ENCODE assay signal across 17 cellular contexts in genomic region chr5:107743357-107744000, GRCh38.
DNase-seq lines count a peak whose midpoint lies in the region; ATAC-seq and TF ChIP-seq lines count a peak whose summit lies in the region.
"Had no signal": no experiment of that assay in that cellular context is flagged by ENCODE, and none has a peak within 500 bp of the region (broad histone marks: within the 10 kb centered on the region; RNA-seq: fewer than 3 reads in every experiment).

No MANE protein-coding gene starts in this region.

- H3K27ac Mint-ChIP-seq in T-helper 2 cell treated with Interferon-gamma antibody and Interleukin-4, amounts not matched to agents 5 μg/mL and 100 μg/mL, for 36 hours: no peak overlapping the region
- H3K27ac Mint-ChIP-seq: activated naive CD8-positive, alpha-beta T cell treated with anti-CD3 and anti-CD28 coated beads for 36 hours had no signal

- H3K9me3 ChIP-seq in SK-N-SH (no peaks in the 10 kb centered on the region), adipocyte (ENCODE audit: control insufficient read depth, low read length) (peaks cover 6% of the 10 kb centered on the region)
- H3K9me3 ChIP-seq: ovary, upper lobe of left lung had no signal

- no peaks in the 10 kb centered on the region for H3K9me3 Mint-ChIP-seq in T-helper 2 cell treated with Interferon-gamma antibody and Interleukin-4, amounts not matched to agents 5 μg/mL and 100 μg/mL, for 36 hours
- H3K9me3 Mint-ChIP-seq: activated naive CD8-positive, alpha-beta T cell treated with anti-CD3 and anti-CD28 coated beads for 36 hours had no signal

- no peaks in the 10 kb centered on the region for H3K4me1 ChIP-seq in SK-N-SH (ENCODE audit: control insufficient read depth in 1 of 2, insufficient read depth in 2 of 2, low read depth in 1 of 2, low read length in 1 of 2)
- H3K4me1 ChIP-seq in adipocyte (ENCODE audit: control insufficient read depth, insufficient read depth, low read length): peaks cover 6% of the 10 kb centered on the region
- H3K4me1 ChIP-seq: upper lobe of left lung had no signal

- CTCF ChIA-PET in SK-N-SH (lab: Yijun Ruan, JAX): interaction anchor here (1.4 kb wide), 1 partner anchor 14 kb away, joined by 3 read pairs; no protein-coding TSS in a partner anchor

- WGBS in SK-N-SH (ENCODE audit: low lambda C conversion rate): 72% methylated on average over 3 of the region's 3 CpGs

- H3K9ac ChIP-seq in SK-N-SH (no peak overlapping the region), adipocyte (ENCODE audit: low read length) (no peak overlapping the region)

- H3K4me3 ChIP-seq in SK-N-SH (ENCODE audit: low read depth in 2 of 2, low read length in 1 of 2): no peak overlapping the region
- no peak overlapping the region for H3K4me3 ChIP-seq in adipocyte (ENCODE audit: low read length)
- H3K4me3 ChIP-seq: dorsolateral prefrontal cortex, ovary, upper lobe of left lung had no signal

- peaks cover 13% of the 10 kb centered on the region for H3K27me3 Mint-ChIP-seq in T-helper 2 cell treated with Interferon-gamma antibody and Interleukin-4, amounts not matched to agents 5 μg/mL and 100 μg/mL, for 36 hours (ENCODE audit: low read depth)

- no peak overlapping the region for H3K27ac ChIP-seq in SK-N-SH (ENCODE audit: low read depth in 2 of 2, low read length in 1 of 2)
- H3K27ac ChIP-seq: 22Rv1, dorsolateral prefrontal cortex, ovary, upper lobe of left lung had no signal

- no peak overlapping the region for H3K4me3 Mint-ChIP-seq in T-helper 2 cell treated with Interferon-gamma antibody and Interleukin-4, amounts not matched to agents 5 μg/mL and 100 μg/mL, for 36 hours
- H3K4me3 Mint-ChIP-seq: activated naive CD8-positive, alpha-beta T cell treated with anti-CD3 and anti-CD28 coated beads for 36 hours had no signal

- no peaks in the 10 kb centered on the region for H3K36me3 Mint-ChIP-seq in T-helper 2 cell treated with Interferon-gamma antibody and Interleukin-4, amounts not matched to agents 5 μg/mL and 100 μg/mL, for 36 hours (ENCODE audit: low read depth)
- H3K36me3 Mint-ChIP-seq: activated naive CD8-positive, alpha-beta T cell treated with anti-CD3 and anti-CD28 coated beads for 36 hours had no signal

- H4K20me1 ChIP-seq in SK-N-SH (ENCODE audit: insufficient read depth): no peaks in the 10 kb centered on the region

- TF ChIP-seq CTCF in SK-N-SH (IDR thresholded peaks at IDR 0.05): no peak

- POLR2A ChIA-PET in SK-N-SH (lab: Yijun Ruan, JAX): no interaction called here

- no peaks in the 10 kb centered on the region for H3F3A ChIP-seq in SK-N-SH (replicated peaks; ENCODE audit: insufficient read depth)

- H2AFZ ChIP-seq in SK-N-SH (ENCODE audit: low read depth): no peak overlapping the region

- peak; percentile 51 for ATAC-seq in SK-N-SH treated with all-trans-retinoic acid at 6 μM for 48 hours
- ATAC-seq in GM21515 (IDR thresholded peaks at IDR 0.05; ENCODE audit: unreplicated experiment): no peak
- no peak for ATAC-seq in GM19463 (IDR thresholded peaks at IDR 0.05; ENCODE audit: unreplicated experiment)

- H3K9me2 ChIP-seq in SK-N-SH: no peaks in the 10 kb centered on the region

- H3K4me1 Mint-ChIP-seq in T-helper 2 cell treated with Interferon-gamma antibody and Interleukin-4, amounts not matched to agents 5 μg/mL and 100 μg/mL, for 36 hours (ENCODE audit: low read depth): no peaks in the 10 kb centered on the region
- H3K4me1 Mint-ChIP-seq: activated naive CD8-positive, alpha-beta T cell treated with anti-CD3 and anti-CD28 coated beads for 36 hours had no signal

- no peak for TF ChIP-seq EP300 in SK-N-SH (IDR thresholded peaks at IDR 0.05; ENCODE audit: borderline replicate concordance in 1 of 2, low read depth in 1 of 2, low read length in 1 of 2)

- H3K27me3 ChIP-seq in SK-N-SH (ENCODE audit: insufficient read depth) (no peaks in the 10 kb centered on the region), adipocyte (replicated peaks; ENCODE audit: control insufficient read depth, insufficient read depth, low read length) (no peaks in the 10 kb centered on the region)
- H3K27me3 ChIP-seq: ovary, upper lobe of left lung had no signal

- TF ChIP-seq RAD21 in SK-N-SH (IDR thresholded peaks at IDR 0.05; ENCODE audit: low read length): no peak

- H3K79me2 ChIP-seq in SK-N-SH (ENCODE audit: insufficient read depth): no peaks in the 10 kb centered on the region

- H3K4me2 ChIP-seq in SK-N-SH: no peak overlapping the region

- DNase-seq in SK-N-SH: no peak
- DNase-seq in adipocyte (ENCODE audit: low read depth): peak; percentile 73
- peak; percentile 28 for DNase-seq in fibroblast of the conjunctiva (ENCODE audit: low read depth)
- DNase-seq in stromal cell of bone marrow (ENCODE audit: low read depth): peak; percentile 49
- DNase-seq in T-helper 2 cell treated with Interferon-gamma antibody and Interleukin-4, amounts not matched to agents 5 μg/mL and 100 μg/mL, for 36 hours (ENCODE audit: low spot score): no peak
- DNase-seq: activated naive CD8-positive, alpha-beta T cell treated with anti-CD3 and anti-CD28 coated beads for 36 hours; DMS153; dorsolateral prefrontal cortex; NCI-H1105; NCI-H526; ovary; SIG-M5; upper lobe of left lung had no signal

- H3K36me3 ChIP-seq in SK-N-SH (replicated peaks in 1 of 2; ENCODE audit: control insufficient read depth in 1 of 2, insufficient read depth in 2 of 2, low read length in 1 of 2) (no peaks in the 10 kb centered on the region), adipocyte (ENCODE audit: control insufficient read depth, insufficient read depth, low read length, severe bottlenecking) (no peaks in the 10 kb centered on the region)
- H3K36me3 ChIP-seq: ovary, upper lobe of left lung had no signal

TF ChIP-seq in SK-N-SH treated with all-trans-retinoic acid at 6 μM for 48 hours, 23 proteins besides CTCF, POLR2A, EP300 and RAD21 (continues in another document):
- TF ChIP-seq ISL1 (CRISPR knock-in tag; IDR thresholded peaks at IDR 0.05): no peak
- TF ChIP-seq ARNTL (CRISPR knock-in tag; IDR thresholded peaks at IDR 0.05; ENCODE audit: borderline replicate concordance, low read depth): no peak
- no peak for TF ChIP-seq TSHZ2 (CRISPR knock-in tag; IDR thresholded peaks at IDR 0.05)
- no peak for TF ChIP-seq ZFP30 (CRISPR knock-in tag; IDR thresholded peaks at IDR 0.05)

TF ChIP-seq in SK-N-SH, 30 proteins besides CTCF, POLR2A, EP300 and RAD21:
- TF ChIP-seq TAF1 (IDR thresholded peaks at IDR 0.05; ENCODE audit: borderline replicate concordance, low read depth, low read length): no peak
- no peak for TF ChIP-seq EZH2phosphoT487 (IDR thresholded peaks at IDR 0.05; ENCODE audit: borderline replicate concordance, low read depth)
- TF ChIP-seq MXI1 (IDR thresholded peaks at IDR 0.05; ENCODE audit: low read depth, low read length): no peak
- no peak for TF ChIP-seq JUND (IDR thresholded peaks at IDR 0.05)
- TF ChIP-seq USF1 (IDR thresholded peaks at IDR 0.05; ENCODE audit: borderline replicate concordance, low read depth): no peak
- TF ChIP-seq TEAD4 (IDR thresholded peaks at IDR 0.05; ENCODE audit: borderline replicate concordance, insufficient read depth): no peak
- no peak for TF ChIP-seq IRF3 (IDR thresholded peaks at IDR 0.05; ENCODE audit: low read depth, low read length)
- TF ChIP-seq RFX5 (IDR thresholded peaks at IDR 0.05; ENCODE audit: low read length): no peak
- TF ChIP-seq ELF1 (IDR thresholded peaks at IDR 0.05): no peak
TF ChIP-seq in SK-N-SH: peak in this region for 0.

Comparison
In these comparisons a context has a peak if more than half of its experiments do, and no peak if none do; other contexts are left out.
1. DNase-seq: peak in adipocyte (single experiment), fibroblast of the conjunctiva (single experiment) and stromal cell of bone marrow (single experiment); none in SK-N-SH (single experiment) and T-helper 2 cell treated with Interferon-gamma antibody and Interleukin-4, amounts not matched to agents 5 μg/mL and 100 μg/mL, for 36 hours (single experiment).